8 cellular contexts compared by ENCODE assay signal in the genomic region with DNA sequence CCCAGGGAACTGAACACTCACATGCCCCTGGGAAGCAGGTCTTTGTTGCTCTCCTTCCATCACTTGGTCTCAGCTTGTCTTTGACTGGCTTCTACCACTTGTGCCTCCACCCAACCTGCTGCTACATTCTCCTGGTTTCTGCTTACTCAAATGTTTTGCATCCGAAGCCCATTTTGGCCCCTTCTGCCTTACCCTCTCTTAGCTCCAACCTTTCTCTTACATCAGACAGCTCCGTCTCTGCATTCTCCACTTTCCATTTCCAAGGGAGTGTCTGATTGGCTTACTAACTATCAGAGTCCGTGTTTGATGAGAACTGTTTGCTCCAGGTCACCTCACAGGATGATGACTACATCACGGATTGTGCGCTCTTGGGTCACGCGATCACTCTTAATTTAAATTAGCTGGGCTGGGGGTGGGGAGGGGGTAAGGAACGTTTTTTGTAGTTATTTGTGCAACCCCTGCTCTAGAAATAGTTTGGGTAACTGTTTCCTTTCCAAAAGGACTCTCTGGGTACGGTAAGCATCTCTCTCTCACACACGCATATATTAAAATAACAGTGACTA. TPM values are rescaled to one million over a fixed set of nuclear protein-coding genes. Genes with fewer than 3 reads are reported as not detected.
DNase-seq lines count a peak whose midpoint lies in the region; ATAC-seq and TF ChIP-seq lines count a peak whose summit lies in the region.

No MANE protein-coding gene starts in this region.

- DNase-seq in GM13976 (ENCODE audit: low spot score) (peak; percentile 61), KBM-7 (peak; percentile 44), SJCRH30 (peak; percentile 12 to 43), astrocyte of the spinal cord (ENCODE audit: low read depth, low spot score) (no peak), left colon (peak; percentile 49 to 67), superior temporal gyrus (ENCODE audit: extremely low spot score) (no peak)
- DNase-seq in stimulated activated CD4-positive, alpha-beta T cell treated with anti-CD3 and anti-CD28 coated beads, TNF-alpha, amount 100 ng/mL, for 24 hours (ENCODE audit: low read depth in 3 of 3), result peak in 2 of 3 experiments; percentile 39 to 50

- no peaks in the 10 kb centered on the region for H3K9me3 ChIP-seq in SJCRH30 (replicated peaks)

- H3K4me3 ChIP-seq in SJCRH30, result peak overlapping the region; percentile 94
- peak overlapping the region; percentile 91 for H3K4me3 ChIP-seq in astrocyte of the spinal cord (ENCODE audit: low read depth, low read length)

- peak overlapping the region; percentile 75 for H3K27ac ChIP-seq in SJCRH30

- in situ Hi-C loops in GM13976 (cut with MboI; ENCODE audit: low sequenced_read_pairs, unreplicated experiment) (no loop called here), KBM-7 (cut with MboI; ENCODE audit: low pct_unique_long_range_greater_than_20kb, low sequenced_read_pairs) (no loop called here), astrocyte of the spinal cord (cut with HindIII; ENCODE audit: low sequenced_read_pairs) (no loop called here)

- ATAC-seq in left colon, result peak; percentile 67
- ATAC-seq in HG02642 (IDR thresholded peaks at IDR 0.05; ENCODE audit: poor library complexity, unreplicated experiment), result no peak

- H3K4me1 ChIP-seq in SJCRH30, result no peaks in the 10 kb centered on the region; the same call in 1 of the 2 replicates

- intact Hi-C loops in left colon (cut with DNase I, micrococcal nuclease), result no loop called here

- no peak for TF ChIP-seq CTCF in GM13976 (IDR thresholded peaks at IDR 0.05; ENCODE audit: borderline replicate concordance, control extremely low read depth, extremely low read depth, insufficient read depth, missing control alignments)
- no peak for TF ChIP-seq CTCF in astrocyte of the spinal cord (IDR thresholded peaks at IDR 0.05; ENCODE audit: low read depth, low read length)

- H3K36me3 ChIP-seq in SJCRH30, result no peaks in the 10 kb centered on the region

- H3K27me3 ChIP-seq in SJCRH30, result no peaks in the 10 kb centered on the region

RNA-seq across cellular contexts. Expression of a gene that starts 0.8 kb away (rescaled TPM):
- total RNA-seq in SJCRH30 (2014; rRNA removed; shearing (Covaris generic)), result 55.0 and 56.2 TPM in 2 replicates
- total RNA-seq in left colon, result 100 to 1,000 TPM; 110 to 117 TPM

RNA-seq across cellular contexts. Expression of a gene that starts 39.6 kb away (rescaled TPM):
- total RNA-seq in SJCRH30 (2014; rRNA removed; shearing (Covaris generic)), result 65.7 and 66.7 TPM in 2 replicates
- total RNA-seq in left colon, result 10 to 100 TPM; 30.2 to 33.2 TPM

Comparison
In these comparisons a context has a peak if more than half of its experiments do, and no peak if none do; other contexts are left out.
1. DNase-seq: peak in GM13976 (single experiment), KBM-7 (single experiment), SJCRH30 (2 of 2), left colon (2 of 2) and stimulated activated CD4-positive, alpha-beta T cell treated with anti-CD3 and anti-CD28 coated beads, TNF-alpha, amount 100 ng/mL, for 24 hours (2 of 3); none in astrocyte of the spinal cord (single experiment) and superior temporal gyrus (single experiment).